8 cellular contexts compared by ENCODE assay signal in genomic region chr1:52552505-52553371, GRCh38. TPM values are rescaled to one million over a fixed set of nuclear protein-coding genes. Genes with fewer than 3 reads are reported as not detected.
A peak's percentile ranks its signal among the peaks of the same experiment; 100 is the strongest.
DNase-seq lines count a peak whose midpoint lies in the region; ATAC-seq and TF ChIP-seq lines count a peak whose summit lies in the region.

TUT4 (minus strand) TSS chr1:52553092; CDS start chr1:52526280, 26,812 bp downstream.

- ATAC-seq in right cardiac atrium (peak; percentile 87 to 89), psoas muscle (peak; percentile 83 to 85 (median 84))

- no peaks in the 10 kb centered on the region for H3K9me3 ChIP-seq in right cardiac atrium (ENCODE audit: control insufficient read depth, low read length)
- H3K9me3 ChIP-seq in psoas muscle = no peaks in the 10 kb centered on the region

- POLR2A ChIA-PET in HEK293T (lab: Yijun Ruan, JAX) = interaction anchor here (0.6 to 2.0 kb wide), 21 partner anchors 12 to 497 kb away, joined by 3 to 27 read pairs (median 4); partner anchors contain the start of genes ORC1, PRPF38A, TXNDC12 and ZYG11A

- DNase-seq in GDM1 (lab: John Stamatoyannopoulos, UW) (peak; percentile 81), HEK293T (ENCODE audit: extremely low spot score) (peak; percentile 76), NCI-H1105 (lab: John Stamatoyannopoulos, UW) (peak; percentile 90), amygdala (lab: John Stamatoyannopoulos, UW) (peak; percentile 27 to 89 (median 76)), right cardiac atrium (peak; percentile 78 to 91 (median 90)), psoas muscle (peak; percentile 79 to 88), ureter (ENCODE audit: low spot score) (peak; percentile 82)

- no peaks in the 10 kb centered on the region for H3K27me3 ChIP-seq in right cardiac atrium (ENCODE audit: control insufficient read depth, insufficient read depth)
- no peaks in the 10 kb centered on the region for H3K27me3 ChIP-seq in psoas muscle (ENCODE audit: insufficient read depth in 3 of 3, low read length in 2 of 3)

- peaks cover 15% of the 10 kb centered on the region for H3K4me1 Mint-ChIP-seq in T-helper 1 cell treated with Interleukin-12 subunit alpha and Interleukin-12 subunit beta and Interleukin-4 antibody, amounts not matched to agents 30 μg/mL and 1 μg/mL, for 36 hours (ENCODE audit: low read depth)

- H3K27me3 Mint-ChIP-seq in T-helper 1 cell treated with Interleukin-12 subunit alpha and Interleukin-12 subunit beta and Interleukin-4 antibody, amounts not matched to agents 30 μg/mL and 1 μg/mL, for 36 hours (ENCODE audit: low read depth) = peaks cover 5% of the 10 kb centered on the region

- no peak for TF ChIP-seq CTCF in psoas muscle (IDR thresholded peaks at IDR 0.05)

- intact Hi-C loops in right cardiac atrium (cut with DNase I) = no loop called here
- intact Hi-C loops in psoas muscle (cut with DNase I) = loop anchor here (2.0 to 10.0 kb wide), 4 partner anchors 50 to 125 kb away; partner anchors contain the start of gene GPX7 (in 2 of the 2)

- under 1% methylated on average over 68 of the region's 68 CpGs for WGBS in right cardiac atrium
- WGBS in psoas muscle, 3 donors = 0 to 1% (median 1%) methylated on average over 40 to 68 of the region's 68 CpGs

- CTCF ChIA-PET in HEK293T (lab: Yijun Ruan, JAX) = interaction anchor here (1.6 kb wide), 1 partner anchor 14 kb away, joined by 3 read pairs; no protein-coding TSS in a partner anchor

- H3K4me3 ChIP-seq in right cardiac atrium (ENCODE audit: low read length) = peak within 1 kb of the TSS; percentile 83
- H3K4me3 ChIP-seq in psoas muscle = peak within 1 kb of the TSS; percentile 91

- H3K4me1 ChIP-seq in right cardiac atrium (ENCODE audit: control insufficient read depth, insufficient read depth, low read length) (no peaks in the 10 kb centered on the region), psoas muscle (peaks cover 42% of the 10 kb centered on the region)

- peak within 1 kb of the TSS; percentile 56 for H3K4me3 Mint-ChIP-seq in T-helper 1 cell treated with Interleukin-12 subunit alpha and Interleukin-12 subunit beta and Interleukin-4 antibody, amounts not matched to agents 30 μg/mL and 1 μg/mL, for 36 hours

- peak within 1 kb of the TSS; percentile 34 for H3K27ac Mint-ChIP-seq in T-helper 1 cell treated with Interleukin-12 subunit alpha and Interleukin-12 subunit beta and Interleukin-4 antibody, amounts not matched to agents 30 μg/mL and 1 μg/mL, for 36 hours

- peaks cover 10% of the 10 kb centered on the region for H3K36me3 Mint-ChIP-seq in T-helper 1 cell treated with Interleukin-12 subunit alpha and Interleukin-12 subunit beta and Interleukin-4 antibody, amounts not matched to agents 30 μg/mL and 1 μg/mL, for 36 hours (ENCODE audit: low read depth)

- H3K36me3 ChIP-seq in psoas muscle (ENCODE audit: insufficient read depth in 1 of 2, low read depth in 1 of 2) = no peaks in the 10 kb centered on the region

- H3K9me3 Mint-ChIP-seq in T-helper 1 cell treated with Interleukin-12 subunit alpha and Interleukin-12 subunit beta and Interleukin-4 antibody, amounts not matched to agents 30 μg/mL and 1 μg/mL, for 36 hours = no peaks in the 10 kb centered on the region

- peak within 1 kb of the TSS; percentile 31 for H3K27ac ChIP-seq in right cardiac atrium (ENCODE audit: low read length)
- peak within 1 kb of the TSS; percentile 92 for H3K27ac ChIP-seq in psoas muscle

TF ChIP-seq in HEK293T, 16 proteins besides CTCF, POLR2A, EP300 and RAD21:
- TF ChIP-seq SUZ12 (IDR thresholded peaks at IDR 0.05) = no peak
- TF ChIP-seq L3MBTL2 (conservative IDR thresholded peaks at IDR 0.05) = peak; percentile 66; the same call in 1 of the 2 replicates
- TF ChIP-seq PKNOX1 (IDR thresholded peaks at IDR 0.05) = no peak
- TF ChIP-seq LEF1 (IDR thresholded peaks at IDR 0.05; ENCODE audit: borderline replicate concordance) = no peak
- no peak for TF ChIP-seq CTBP1 (IDR thresholded peaks at IDR 0.05; ENCODE audit: borderline replicate concordance)
- TF ChIP-seq TARDBP (IDR thresholded peaks at IDR 0.05) = no peak
- TF ChIP-seq SP1 (IDR thresholded peaks at IDR 0.05) = no peak
- no peak for TF ChIP-seq BHLHE40 (IDR thresholded peaks at IDR 0.05; ENCODE audit: borderline replicate concordance)
- no peak for TF ChIP-seq ZNF384 (IDR thresholded peaks at IDR 0.05)

RNA-seq across cellular contexts. Expression of gene TUT4, which starts in this region (rescaled TPM):
- total RNA-seq in right cardiac atrium (10 to 100 TPM; 36.1 to 41.1 (median 38.8) TPM), psoas muscle (10 to 100 TPM; 44.3 to 70.5 (median 54.6) TPM), ureter (69.3 TPM)
- polyA plus RNA-seq in right cardiac atrium (20.4 TPM), psoas muscle (10 to 100 TPM; 13.3 to 50.8 (median 38.2) TPM)

Comparison
In these comparisons a context has a peak if more than half of its experiments do, and no peak if none do; other contexts are left out.
1. Peak in every context shown above with its lines: DNase-seq, ATAC-seq, H3K4me3 ChIP-seq and H3K27ac ChIP-seq.
2. intact Hi-C loops: an anchor here in psoas muscle (2.0 to 10.0 kb wide); none called in right cardiac atrium.